1 cellular context compared by ENCODE assay signal in the genomic region with DNA sequence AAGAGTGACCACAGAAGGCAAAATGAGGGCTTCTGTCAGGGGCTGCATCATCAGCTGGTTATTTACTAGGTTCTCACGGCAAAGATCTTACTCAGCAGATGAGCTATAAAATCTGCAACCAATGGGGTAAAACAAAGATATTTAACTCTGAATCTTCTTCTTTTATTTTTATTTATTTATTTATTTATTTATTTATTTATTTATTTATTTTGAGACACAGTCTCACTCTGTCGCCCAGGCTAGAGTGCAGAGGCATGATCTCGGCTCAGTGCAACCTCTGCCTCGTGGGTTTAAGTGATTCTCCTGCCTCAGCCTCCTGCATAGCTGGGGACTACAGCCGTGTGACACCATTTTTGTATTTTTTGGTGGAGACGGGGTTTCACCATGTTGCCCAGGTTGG.
A peak's percentile ranks its signal among the peaks of the same experiment; 100 is the strongest.
TF ChIP-seq lines count a peak whose summit lies in the region.

No MANE protein-coding gene starts in this region.

TF ChIP-seq in HEK293, 187 proteins besides CTCF, POLR2A, EP300 and RAD21 (continued from another document and continues in another):
- TF ChIP-seq ZEB2 (tag by site-specific recombination; IDR thresholded peaks at IDR 0.05) = no peak
- TF ChIP-seq ZNF514 (tag by site-specific recombination; IDR thresholded peaks at IDR 0.05) = no peak
- TF ChIP-seq, protein P1, sequence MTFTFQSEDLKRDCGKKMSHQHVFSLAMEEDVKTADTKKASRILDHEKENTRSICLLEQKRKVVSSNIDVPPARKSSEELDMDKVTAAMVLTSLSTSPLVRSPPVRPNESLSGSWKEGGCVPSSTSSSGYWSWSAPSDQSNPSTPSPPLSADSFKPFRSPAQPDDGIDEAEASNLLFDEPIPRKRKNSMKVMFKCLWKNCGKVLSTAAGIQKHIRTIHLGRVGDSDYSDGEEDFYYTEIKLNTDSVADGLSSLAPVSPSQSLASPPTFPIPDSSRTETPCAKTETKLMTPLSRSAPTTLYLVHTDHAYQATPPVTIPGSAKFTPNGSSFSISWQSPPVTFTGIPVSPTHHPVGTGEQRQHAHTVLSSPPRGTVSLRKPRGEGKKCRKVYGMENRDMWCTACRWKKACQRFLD (tag by site-specific recombination; IDR thresholded peaks at IDR 0.05) = no peak
- no peak for TF ChIP-seq ZNF114 (tag by site-specific recombination; IDR thresholded peaks at IDR 0.05)
- TF ChIP-seq GLI2 (tag by site-specific recombination; IDR thresholded peaks at IDR 0.05; ENCODE audit: borderline replicate concordance, low read depth) = no peak; the same call in 1 of the 2 replicates
- TF ChIP-seq ZNF777 (tag by site-specific recombination; IDR thresholded peaks at IDR 0.05; ENCODE audit: borderline replicate concordance) = no peak
- no peak for TF ChIP-seq ZNF544 (tag by site-specific recombination; IDR thresholded peaks at IDR 0.05)
- TF ChIP-seq ZNF140 (tag by site-specific recombination; IDR thresholded peaks at IDR 0.05) = peak; percentile 79
- TF ChIP-seq, protein P2, sequence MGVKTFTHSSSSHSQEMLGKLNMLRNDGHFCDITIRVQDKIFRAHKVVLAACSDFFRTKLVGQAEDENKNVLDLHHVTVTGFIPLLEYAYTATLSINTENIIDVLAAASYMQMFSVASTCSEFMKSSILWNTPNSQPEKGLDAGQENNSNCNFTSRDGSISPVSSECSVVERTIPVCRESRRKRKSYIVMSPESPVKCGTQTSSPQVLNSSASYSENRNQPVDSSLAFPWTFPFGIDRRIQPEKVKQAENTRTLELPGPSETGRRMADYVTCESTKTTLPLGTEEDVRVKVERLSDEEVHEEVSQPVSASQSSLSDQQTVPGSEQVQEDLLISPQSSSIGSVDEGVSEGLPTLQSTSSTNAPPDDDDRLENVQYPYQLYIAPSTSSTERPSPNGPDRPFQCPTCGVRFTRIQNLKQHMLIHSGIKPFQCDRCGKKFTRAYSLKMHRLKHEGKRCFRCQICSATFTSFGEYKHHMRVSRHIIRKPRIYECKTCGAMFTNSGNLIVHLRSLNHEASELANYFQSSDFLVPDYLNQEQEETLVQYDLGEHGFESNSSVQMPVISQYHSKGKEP (tag by site-specific recombination; IDR thresholded peaks at IDR 0.05) = no peak
- no peak for TF ChIP-seq ZNF404 (tag by site-specific recombination; IDR thresholded peaks at IDR 0.05)
- no peak for TF ChIP-seq ZNF175 (tag by site-specific recombination; IDR thresholded peaks at IDR 0.05)
- no peak for TF ChIP-seq ZNF184 (tag by site-specific recombination; IDR thresholded peaks at IDR 0.05)
- TF ChIP-seq, protein P3, sequence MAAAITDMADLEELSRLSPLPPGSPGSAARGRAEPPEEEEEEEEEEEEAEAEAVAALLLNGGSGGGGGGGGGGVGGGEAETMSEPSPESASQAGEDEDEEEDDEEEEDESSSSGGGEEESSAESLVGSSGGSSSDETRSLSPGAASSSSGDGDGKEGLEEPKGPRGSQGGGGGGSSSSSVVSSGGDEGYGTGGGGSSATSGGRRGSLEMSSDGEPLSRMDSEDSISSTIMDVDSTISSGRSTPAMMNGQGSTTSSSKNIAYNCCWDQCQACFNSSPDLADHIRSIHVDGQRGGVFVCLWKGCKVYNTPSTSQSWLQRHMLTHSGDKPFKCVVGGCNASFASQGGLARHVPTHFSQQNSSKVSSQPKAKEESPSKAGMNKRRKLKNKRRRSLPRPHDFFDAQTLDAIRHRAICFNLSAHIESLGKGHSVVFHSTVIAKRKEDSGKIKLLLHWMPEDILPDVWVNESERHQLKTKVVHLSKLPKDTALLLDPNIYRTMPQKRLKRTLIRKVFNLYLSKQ (tag by site-specific recombination; IDR thresholded peaks at IDR 0.05; ENCODE audit: borderline replicate concordance) = no peak
- TF ChIP-seq ZNF548 (tag by site-specific recombination; IDR thresholded peaks at IDR 0.05) = no peak
- TF ChIP-seq HOXD13 (CRISPR knock-in tag; IDR thresholded peaks at IDR 0.05; ENCODE audit: borderline replicate concordance) = no peak
- no peak for TF ChIP-seq RBAK (tag by site-specific recombination; IDR thresholded peaks at IDR 0.05)
- TF ChIP-seq SP3 (tag by site-specific recombination; IDR thresholded peaks at IDR 0.05) = no peak
- TF ChIP-seq, protein P4, sequence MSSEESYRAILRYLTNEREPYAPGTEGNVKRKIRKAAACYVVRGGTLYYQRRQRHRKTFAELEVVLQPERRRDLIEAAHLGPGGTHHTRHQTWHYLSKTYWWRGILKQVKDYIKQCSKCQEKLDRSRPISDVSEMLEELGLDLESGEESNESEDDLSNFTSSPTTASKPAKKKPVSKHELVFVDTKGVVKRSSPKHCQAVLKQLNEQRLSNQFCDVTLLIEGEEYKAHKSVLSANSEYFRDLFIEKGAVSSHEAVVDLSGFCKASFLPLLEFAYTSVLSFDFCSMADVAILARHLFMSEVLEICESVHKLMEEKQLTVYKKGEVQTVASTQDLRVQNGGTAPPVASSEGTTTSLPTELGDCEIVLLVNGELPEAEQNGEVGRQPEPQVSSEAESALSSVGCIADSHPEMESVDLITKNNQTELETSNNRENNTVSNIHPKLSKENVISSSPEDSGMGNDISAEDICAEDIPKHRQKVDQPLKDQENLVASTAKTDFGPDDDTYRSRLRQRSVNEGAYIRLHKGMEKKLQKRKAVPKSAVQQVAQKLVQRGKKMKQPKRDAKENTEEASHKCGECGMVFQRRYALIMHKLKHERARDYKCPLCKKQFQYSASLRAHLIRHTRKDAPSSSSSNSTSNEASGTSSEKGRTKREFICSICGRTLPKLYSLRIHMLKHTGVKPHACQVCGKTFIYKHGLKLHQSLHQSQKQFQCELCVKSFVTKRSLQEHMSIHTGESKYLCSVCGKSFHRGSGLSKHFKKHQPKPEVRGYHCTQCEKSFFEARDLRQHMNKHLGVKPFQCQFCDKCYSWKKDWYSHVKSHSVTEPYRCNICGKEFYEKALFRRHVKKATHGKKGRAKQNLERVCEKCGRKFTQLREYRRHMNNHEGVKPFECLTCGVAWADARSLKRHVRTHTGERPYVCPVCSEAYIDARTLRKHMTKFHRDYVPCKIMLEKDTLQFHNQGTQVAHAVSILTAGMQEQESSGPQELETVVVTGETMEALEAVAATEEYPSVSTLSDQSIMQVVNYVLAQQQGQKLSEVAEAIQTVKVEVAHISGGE (tag by site-specific recombination; conservative IDR thresholded peaks at IDR 0.05; ENCODE audit: low read depth) = peak; percentile 63
- TF ChIP-seq ZNF785 (tag by site-specific recombination; IDR thresholded peaks at IDR 0.05) = no peak
- TF ChIP-seq ZNF2 (tag by site-specific recombination; IDR thresholded peaks at IDR 0.05) = no peak
- no peak for TF ChIP-seq ZNF133 (tag by site-specific recombination; IDR thresholded peaks at IDR 0.05)
- TF ChIP-seq ZNF791 (tag by site-specific recombination; IDR thresholded peaks at IDR 0.05) = no peak
- TF ChIP-seq, protein P5, sequence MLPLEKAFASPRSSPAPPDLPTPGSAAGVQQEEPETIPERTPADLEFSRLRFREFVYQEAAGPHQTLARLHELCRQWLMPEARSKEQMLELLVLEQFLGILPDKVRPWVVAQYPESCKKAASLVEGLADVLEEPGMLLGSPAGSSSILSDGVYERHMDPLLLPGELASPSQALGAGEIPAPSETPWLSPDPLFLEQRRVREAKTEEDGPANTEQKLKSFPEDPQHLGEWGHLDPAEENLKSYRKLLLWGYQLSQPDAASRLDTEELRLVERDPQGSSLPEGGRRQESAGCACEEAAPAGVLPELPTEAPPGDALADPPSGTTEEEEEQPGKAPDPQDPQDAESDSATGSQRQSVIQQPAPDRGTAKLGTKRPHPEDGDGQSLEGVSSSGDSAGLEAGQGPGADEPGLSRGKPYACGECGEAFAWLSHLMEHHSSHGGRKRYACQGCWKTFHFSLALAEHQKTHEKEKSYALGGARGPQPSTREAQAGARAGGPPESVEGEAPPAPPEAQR (tag by site-specific recombination; IDR thresholded peaks at IDR 0.05) = no peak
- TF ChIP-seq ZSCAN30 (tag by site-specific recombination; IDR thresholded peaks at IDR 0.05) = no peak
- TF ChIP-seq ZNF341 (tag by site-specific recombination; IDR thresholded peaks at IDR 0.05; ENCODE audit: low read depth) = peak; percentile 14; the same call in 1 of the 2 replicates
- no peak for TF ChIP-seq ZNF274 (IDR thresholded peaks at IDR 0.05; ENCODE audit: low read length)
- TF ChIP-seq ZNF274 (tag by site-specific recombination; IDR thresholded peaks at IDR 0.05; ENCODE audit: borderline replicate concordance) = no peak
- no peak for TF ChIP-seq MZF1 (tag by site-specific recombination; IDR thresholded peaks at IDR 0.05; ENCODE audit: borderline replicate concordance)
- no peak for TF ChIP-seq SALL2 (tag by site-specific recombination; IDR thresholded peaks at IDR 0.05; ENCODE audit: borderline replicate concordance)
- TF ChIP-seq ZBTB17 (tag by site-specific recombination; IDR thresholded peaks at IDR 0.05) = no peak
- TF ChIP-seq, protein P6, sequence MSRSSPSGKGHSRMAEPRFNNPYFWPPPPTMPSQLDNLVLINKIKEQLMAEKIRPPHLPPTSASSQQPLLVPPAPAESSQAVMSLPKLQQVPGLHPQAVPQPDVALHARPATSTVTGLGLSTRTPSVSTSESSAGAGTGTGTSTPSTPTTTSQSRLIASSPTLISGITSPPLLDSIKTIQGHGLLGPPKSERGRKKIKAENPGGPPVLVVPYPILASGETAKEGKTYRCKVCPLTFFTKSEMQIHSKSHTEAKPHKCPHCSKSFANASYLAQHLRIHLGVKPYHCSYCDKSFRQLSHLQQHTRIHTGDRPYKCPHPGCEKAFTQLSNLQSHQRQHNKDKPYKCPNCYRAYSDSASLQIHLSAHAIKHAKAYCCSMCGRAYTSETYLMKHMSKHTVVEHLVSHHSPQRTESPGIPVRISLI (tag by site-specific recombination; IDR thresholded peaks at IDR 0.05) = no peak
- TF ChIP-seq ZNF626 (tag by site-specific recombination; IDR thresholded peaks at IDR 0.05) = no peak
- TF ChIP-seq, protein P7, sequence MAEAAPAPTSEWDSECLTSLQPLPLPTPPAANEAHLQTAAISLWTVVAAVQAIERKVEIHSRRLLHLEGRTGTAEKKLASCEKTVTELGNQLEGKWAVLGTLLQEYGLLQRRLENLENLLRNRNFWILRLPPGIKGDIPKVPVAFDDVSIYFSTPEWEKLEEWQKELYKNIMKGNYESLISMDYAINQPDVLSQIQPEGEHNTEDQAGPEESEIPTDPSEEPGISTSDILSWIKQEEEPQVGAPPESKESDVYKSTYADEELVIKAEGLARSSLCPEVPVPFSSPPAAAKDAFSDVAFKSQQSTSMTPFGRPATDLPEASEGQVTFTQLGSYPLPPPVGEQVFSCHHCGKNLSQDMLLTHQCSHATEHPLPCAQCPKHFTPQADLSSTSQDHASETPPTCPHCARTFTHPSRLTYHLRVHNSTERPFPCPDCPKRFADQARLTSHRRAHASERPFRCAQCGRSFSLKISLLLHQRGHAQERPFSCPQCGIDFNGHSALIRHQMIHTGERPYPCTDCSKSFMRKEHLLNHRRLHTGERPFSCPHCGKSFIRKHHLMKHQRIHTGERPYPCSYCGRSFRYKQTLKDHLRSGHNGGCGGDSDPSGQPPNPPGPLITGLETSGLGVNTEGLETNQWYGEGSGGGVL (tag by site-specific recombination; IDR thresholded peaks at IDR 0.05) = no peak
- no peak for TF ChIP-seq ZSCAN16 (tag by site-specific recombination; IDR thresholded peaks at IDR 0.05)
- no peak for TF ChIP-seq ZBTB7A (tag by site-specific recombination; IDR thresholded peaks at IDR 0.05; ENCODE audit: low read depth)
- no peak for TF ChIP-seq ZNF324 (tag by site-specific recombination; IDR thresholded peaks at IDR 0.05)
- TF ChIP-seq ZNF221 (tag by site-specific recombination; IDR thresholded peaks at IDR 0.05; ENCODE audit: borderline replicate concordance) = no peak
- TF ChIP-seq, protein P8, sequence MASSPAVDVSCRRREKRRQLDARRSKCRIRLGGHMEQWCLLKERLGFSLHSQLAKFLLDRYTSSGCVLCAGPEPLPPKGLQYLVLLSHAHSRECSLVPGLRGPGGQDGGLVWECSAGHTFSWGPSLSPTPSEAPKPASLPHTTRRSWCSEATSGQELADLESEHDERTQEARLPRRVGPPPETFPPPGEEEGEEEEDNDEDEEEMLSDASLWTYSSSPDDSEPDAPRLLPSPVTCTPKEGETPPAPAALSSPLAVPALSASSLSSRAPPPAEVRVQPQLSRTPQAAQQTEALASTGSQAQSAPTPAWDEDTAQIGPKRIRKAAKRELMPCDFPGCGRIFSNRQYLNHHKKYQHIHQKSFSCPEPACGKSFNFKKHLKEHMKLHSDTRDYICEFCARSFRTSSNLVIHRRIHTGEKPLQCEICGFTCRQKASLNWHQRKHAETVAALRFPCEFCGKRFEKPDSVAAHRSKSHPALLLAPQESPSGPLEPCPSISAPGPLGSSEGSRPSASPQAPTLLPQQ (tag by site-specific recombination; IDR thresholded peaks at IDR 0.05) = no peak
- TF ChIP-seq ZBTB20 (tag by site-specific recombination; IDR thresholded peaks at IDR 0.05) = no peak
- TF ChIP-seq ZNF423 (tag by site-specific recombination; IDR thresholded peaks at IDR 0.05) = no peak
- no peak for TF ChIP-seq ZFP41 (tag by site-specific recombination; IDR thresholded peaks at IDR 0.05; ENCODE audit: borderline replicate concordance)
- TF ChIP-seq, protein P9, sequence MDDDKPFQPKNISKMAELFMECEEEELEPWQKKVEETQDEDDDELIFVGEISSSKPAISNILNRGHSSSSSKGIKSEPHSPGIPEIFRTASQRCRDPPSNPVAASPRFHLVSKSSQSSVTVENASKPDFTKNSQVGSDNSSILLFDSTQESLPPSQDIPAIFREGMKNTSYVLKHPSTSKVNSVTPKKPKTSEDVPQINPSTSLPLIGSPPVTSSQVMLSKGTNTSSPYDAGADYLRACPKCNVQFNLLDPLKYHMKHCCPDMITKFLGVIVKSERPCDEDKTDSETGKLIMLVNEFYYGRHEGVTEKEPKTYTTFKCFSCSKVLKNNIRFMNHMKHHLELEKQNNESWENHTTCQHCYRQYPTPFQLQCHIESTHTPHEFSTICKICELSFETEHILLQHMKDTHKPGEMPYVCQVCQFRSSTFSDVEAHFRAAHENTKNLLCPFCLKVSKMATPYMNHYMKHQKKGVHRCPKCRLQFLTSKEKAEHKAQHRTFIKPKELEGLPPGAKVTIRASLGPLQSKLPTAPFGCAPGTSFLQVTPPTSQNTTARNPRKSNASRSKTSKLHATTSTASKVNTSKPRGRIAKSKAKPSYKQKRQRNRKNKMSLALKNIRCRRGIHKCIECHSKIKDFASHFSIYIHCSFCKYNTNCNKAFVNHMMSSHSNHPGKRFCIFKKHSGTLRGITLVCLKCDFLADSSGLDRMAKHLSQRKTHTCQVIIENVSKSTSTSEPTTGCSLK (tag by site-specific recombination; IDR thresholded peaks at IDR 0.05) = no peak
- TF ChIP-seq ZNF239 (tag by site-specific recombination; IDR thresholded peaks at IDR 0.05) = no peak
- TF ChIP-seq ZNF701 (tag by site-specific recombination; IDR thresholded peaks at IDR 0.05) = no peak
- no peak for TF ChIP-seq ZNF501 (tag by site-specific recombination; IDR thresholded peaks at IDR 0.05)
